ENCODE assay signal across 27 cellular contexts in genomic region chr16:10213748-10214147, GRCh38. TPM values are rescaled to one million over a fixed set of nuclear protein-coding genes. Genes with fewer than 3 reads are reported as not detected.
"Had no signal": no experiment of that assay in that cellular context is flagged by ENCODE, and none has a peak within 500 bp of the region (broad histone marks: within the 10 kb centered on the region; RNA-seq: fewer than 3 reads in every experiment).

No MANE protein-coding gene starts in this region.

- H3K36me3 ChIP-seq: colonic mucosa, esophagus muscularis mucosa, esophagus squamous epithelium, gastrocnemius medialis, gastroesophageal sphincter, heart left ventricle, heart right ventricle had no signal

- H3K4me3 ChIP-seq: colonic mucosa, coronary artery, dorsolateral prefrontal cortex, esophagus muscularis mucosa, esophagus squamous epithelium, gastrocnemius medialis, gastroesophageal sphincter, heart left ventricle, heart right ventricle had no signal

- DNase-seq: colonic mucosa; cortex of kidney; dermis blood vessel endothelial cell; dorsolateral prefrontal cortex; effector CD4-positive, alpha-beta T cell; effector CD8-positive, alpha-beta T cell; effector memory CD4-positive, alpha-beta T cell; effector memory CD8-positive, alpha-beta T cell; endodermal cell; erythroblast; esophagus squamous epithelium; foreskin fibroblast; foreskin keratinocyte; foreskin melanocyte; gastrocnemius medialis; glutamatergic neuron; head of caudate nucleus; heart left ventricle; heart right ventricle had no signal

- H3K27ac ChIP-seq: colonic mucosa, coronary artery, dorsolateral prefrontal cortex, epithelial cell of prostate, esophagus muscularis mucosa, esophagus squamous epithelium, foreskin keratinocyte, gastrocnemius medialis, gastroesophageal sphincter, heart left ventricle, heart right ventricle had no signal

- H3K27me3 ChIP-seq: colonic mucosa, gastrocnemius medialis, heart right ventricle had no signal

- H3K4me1 ChIP-seq: colonic mucosa, esophagus muscularis mucosa, esophagus squamous epithelium, foreskin keratinocyte, gastrocnemius medialis, gastroesophageal sphincter, heart left ventricle, heart right ventricle had no signal

- ATAC-seq: effector memory CD8-positive, alpha-beta T cell; esophagus mucosa; foreskin keratinocyte; gastrocnemius medialis; gastroesophageal sphincter; heart left ventricle; heart right ventricle had no signal

- H3K9me3 ChIP-seq: colonic mucosa, esophagus muscularis mucosa, esophagus squamous epithelium, gastrocnemius medialis, gastroesophageal sphincter, heart left ventricle, heart right ventricle had no signal

RNA-seq across cellular contexts. Expression of gene GRIN2A, which starts 31.5 kb away (rescaled TPM):
- total RNA-seq: dermis blood vessel endothelial cell, dermis microvascular lymphatic vessel endothelial cell, endothelial cell of umbilical vein, epithelial cell of proximal tubule, esophagus mucosa, foreskin keratinocyte had no signal
- polyA plus RNA-seq: endothelial cell of umbilical vein, foreskin keratinocyte had no signal
